In the genomic region with DNA sequence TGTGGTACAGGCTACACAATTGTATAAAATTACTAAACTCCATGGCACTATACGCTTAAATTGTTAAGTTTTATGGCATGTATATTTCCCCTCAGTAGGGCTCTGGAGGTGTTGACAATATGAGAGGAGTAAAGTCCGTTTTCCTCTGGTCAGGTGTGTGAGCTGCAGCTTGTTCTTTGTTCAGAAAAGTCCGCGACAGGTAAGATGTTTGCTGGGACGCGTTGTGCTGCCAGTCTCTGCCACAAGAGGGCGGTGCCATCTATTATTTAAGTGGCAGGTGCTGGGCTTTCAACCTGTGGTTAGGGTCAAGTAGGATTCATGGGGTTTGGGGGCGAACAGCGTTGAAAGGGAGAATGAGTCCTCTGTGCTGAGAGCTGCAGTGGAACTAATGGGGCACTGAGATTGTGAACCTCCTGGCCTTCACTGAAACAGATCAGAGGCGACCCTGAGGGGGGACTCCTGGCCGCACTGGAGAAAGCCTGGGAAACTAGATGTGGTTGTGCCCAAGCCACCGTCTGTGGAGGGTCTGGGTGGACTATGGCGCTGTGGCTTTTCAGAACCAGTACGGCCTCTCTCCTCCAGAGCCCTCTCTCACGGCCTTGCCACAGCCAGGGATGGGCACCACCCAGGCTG, we compare ENCODE assay signal across 8 cellular contexts.
DNase-seq lines count a peak whose midpoint lies in the region; ATAC-seq and TF ChIP-seq lines count a peak whose summit lies in the region.

No MANE protein-coding gene starts in this region.

- H3K9ac ChIP-seq in KMS-11, result no peak overlapping the region

- no peaks in the 10 kb centered on the region for H3K79me2 ChIP-seq in KMS-11 (ENCODE audit: insufficient read depth, low read depth)

- no peaks in the 10 kb centered on the region for H3K27me3 ChIP-seq in KMS-11 (ENCODE audit: insufficient read depth, low read depth)

- no peak overlapping the region for H3K4me2 ChIP-seq in KMS-11

- H3K4me1 ChIP-seq in KMS-11 (ENCODE audit: low read depth, poor library complexity, severe bottlenecking), result no peaks in the 10 kb centered on the region

- H4K20me1 ChIP-seq in KMS-11 (ENCODE audit: insufficient read depth), result no peaks in the 10 kb centered on the region

- ATAC-seq in activated CD4-positive, CD25-positive, alpha-beta regulatory T cell treated with anti-CD3 and anti-CD28 coated beads, Interleukin-2, amount 50 U/mL, for 24 hours, result no peak
- ATAC-seq in esophagus mucosa (no peak), GM18520 (IDR thresholded peaks at IDR 0.05; ENCODE audit: unreplicated experiment) (no peak)

- no peak overlapping the region for H3K4me3 ChIP-seq in KMS-11 (IDR thresholded peaks at IDR 0.05; ENCODE audit: insufficient read depth, low read depth, low read length)

- H3K36me3 ChIP-seq in KMS-11 (ENCODE audit: insufficient read depth), result no peaks in the 10 kb centered on the region

- no peak overlapping the region for H3K27ac ChIP-seq in KMS-11

- DNase-seq in activated CD4-positive, CD25-positive, alpha-beta regulatory T cell treated with anti-CD3 and anti-CD28 coated beads, Interleukin-2, amount 50 U/mL, for 16 hours (ENCODE audit: low read depth, low spot score), result peak; percentile 1
- peak; percentile 9 for DNase-seq in activated T-cell treated with anti-CD3 and anti-CD28 coated beads for 24 hours (ENCODE audit: low read depth)
- DNase-seq in kidney tubule cell (ENCODE audit: low spot score), result peak; percentile 39
- no peak for DNase-seq in T1000 (lab: John Stamatoyannopoulos, UW)

- TF ChIP-seq CTCF in KMS-11 (conservative IDR thresholded peaks at IDR 0.05; ENCODE audit: low read depth, low read length), result peak; percentile 58

- no peak overlapping the region for H2AFZ ChIP-seq in KMS-11 (ENCODE audit: low read depth)
